24 cellular contexts compared by ENCODE assay signal in genomic region chr13:35092751-35093150, GRCh38.
"Had no signal": no experiment of that assay in that cellular context is flagged by ENCODE, and none has a peak within 500 bp of the region (broad histone marks: within the 10 kb centered on the region; RNA-seq: fewer than 3 reads in every experiment).

No MANE protein-coding gene starts in this region.

- H3K4me1 ChIP-seq: colonic mucosa, esophagus muscularis mucosa, esophagus squamous epithelium, foreskin keratinocyte, gastrocnemius medialis, gastroesophageal sphincter, heart right ventricle had no signal

- H3K36me3 ChIP-seq: colonic mucosa, esophagus muscularis mucosa, esophagus squamous epithelium, gastrocnemius medialis, gastroesophageal sphincter, heart left ventricle, heart right ventricle had no signal

- H3K4me3 ChIP-seq: colonic mucosa, coronary artery, dorsolateral prefrontal cortex, esophagus muscularis mucosa, esophagus squamous epithelium, gastrocnemius medialis, gastroesophageal sphincter, heart left ventricle, heart right ventricle had no signal

- H3K27me3 ChIP-seq: colonic mucosa, dorsolateral prefrontal cortex, esophagus muscularis mucosa, esophagus squamous epithelium, foreskin keratinocyte, gastrocnemius medialis, gastroesophageal sphincter, heart left ventricle, heart right ventricle had no signal

- H3K27ac ChIP-seq: colonic mucosa, coronary artery, dorsolateral prefrontal cortex, epithelial cell of prostate, esophagus muscularis mucosa, esophagus squamous epithelium, foreskin keratinocyte, gastrocnemius medialis, gastroesophageal sphincter, heart left ventricle, heart right ventricle had no signal

- H3K9me3 ChIP-seq: colonic mucosa, esophagus muscularis mucosa, esophagus squamous epithelium, gastrocnemius medialis, gastroesophageal sphincter had no signal

- ATAC-seq: effector memory CD8-positive, alpha-beta T cell; esophagus mucosa; foreskin keratinocyte; gastrocnemius medialis; gastroesophageal sphincter; heart right ventricle had no signal

- DNase-seq: colonic mucosa; cortex of kidney; dermis blood vessel endothelial cell; dorsolateral prefrontal cortex; effector CD4-positive, alpha-beta T cell; effector CD8-positive, alpha-beta T cell; effector memory CD4-positive, alpha-beta T cell; effector memory CD8-positive, alpha-beta T cell; endodermal cell; erythroblast; esophagus squamous epithelium; foreskin fibroblast; foreskin keratinocyte; foreskin melanocyte; gastrocnemius medialis; glutamatergic neuron; head of caudate nucleus; heart left ventricle; heart right ventricle had no signal
